In the genomic region with DNA sequence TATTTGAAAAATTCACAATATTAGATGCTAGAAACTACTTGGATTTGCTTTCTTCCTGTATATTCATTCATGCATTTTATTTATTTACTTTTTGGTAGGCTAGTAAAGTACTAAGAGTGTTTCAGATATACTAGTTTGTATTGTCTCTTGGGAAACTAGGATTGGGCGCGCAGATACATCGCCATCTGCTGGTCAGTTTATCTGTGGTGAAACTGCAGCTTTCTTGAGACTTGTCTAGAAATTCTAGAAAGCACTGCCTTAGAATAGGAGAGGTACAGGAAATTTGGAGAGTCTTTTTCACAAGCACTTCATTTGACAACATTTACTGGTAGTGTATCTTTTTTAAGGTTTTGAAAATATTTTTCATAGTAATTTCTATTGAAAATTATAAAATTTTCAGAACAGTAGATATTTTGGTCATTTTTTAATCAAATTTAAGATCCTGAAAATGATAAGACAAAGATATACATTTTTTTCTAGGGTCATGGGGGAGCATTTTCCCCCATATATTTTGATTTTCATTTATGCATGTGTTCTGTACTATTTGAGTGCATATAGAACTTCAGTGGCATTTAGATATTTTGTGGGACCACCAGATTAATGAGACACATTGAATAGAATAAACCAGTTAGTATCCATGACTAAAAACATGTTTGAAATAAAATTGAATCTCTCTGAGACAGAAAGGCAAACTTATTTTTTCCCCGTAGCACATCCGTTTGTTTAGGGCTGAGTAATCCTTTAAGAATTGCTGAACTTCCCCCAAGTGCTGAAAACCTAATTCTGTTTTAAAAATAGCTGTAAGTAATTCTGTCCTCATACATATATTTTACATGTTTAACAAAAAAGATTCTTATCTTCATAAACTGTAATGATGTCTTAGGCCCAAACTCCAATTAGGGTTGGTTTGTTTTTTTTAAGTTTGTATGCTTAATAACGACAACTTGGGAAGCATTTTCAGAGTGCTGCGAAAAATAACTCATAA, we compare ENCODE assay signal across 8 cellular contexts. TPM values are rescaled to one million over a fixed set of nuclear protein-coding genes. Genes with fewer than 3 reads are reported as not detected.
DNase-seq lines count a peak whose midpoint lies in the region; ATAC-seq and TF ChIP-seq lines count a peak whose summit lies in the region.

No MANE protein-coding gene starts in this region.

- 31 to 34% methylated on average over 7 of the region's 7 CpGs for WGBS in aorta, 2 donors

- CTCF ChIA-PET in AG04450 (lab: Charles Lee), result interaction anchor here (0.5 to 3.6 kb wide), 19 partner anchors 10 to 401 kb away, joined by 3 to 11 read pairs (median 4); a partner anchor contains a TSS

- H3K4me3 ChIP-seq in AG04450 (ENCODE audit: low read depth, low read length), result peak overlapping the region; percentile 23
- H3K4me3 ChIP-seq in MG63, result no peak overlapping the region
- H3K4me3 ChIP-seq in aorta (ENCODE audit: low read length in 2 of 2), result no peak overlapping the region

- intact Hi-C loops in aorta (cut with DNase I), result loop anchor here (1.0 to 10.0 kb wide), 6 partner anchors 159 to 401 kb away; a partner anchor contains a TSS

- no peak overlapping the region for H3K27ac ChIP-seq in AG04450 (ENCODE audit: low read depth, low read length)
- no peak overlapping the region for H3K27ac ChIP-seq in aorta (ENCODE audit: low read depth in 1 of 2, low read length in 2 of 2)

- TF ChIP-seq CTCF in AG04450 (IDR thresholded peaks at IDR 0.05; ENCODE audit: low read depth, low read length), result peak; percentile 93

- DNase-seq in AG04450 (ENCODE audit: low read depth, low spot score) (peak; percentile 57), MG63 (peak; percentile 39), RPMI7951 (ENCODE audit: low read depth) (peak; percentile 70), glomerular visceral epithelial cell (ENCODE audit: extremely low spot score) (peak; percentile 71), pons (ENCODE audit: low spot score) (peak; percentile 77), aorta (peak; percentile 59 to 74)
- peak; percentile 44 for DNase-seq in activated naive CD4-positive, alpha-beta T cell treated with Interleukin-2 at 50 U/mL for 16 hours

- no peaks in the 10 kb centered on the region for H3K9me3 ChIP-seq in AG04450 (ENCODE audit: control insufficient read depth, insufficient read depth, low read length)
- H3K9me3 ChIP-seq in MG63, result no peaks in the 10 kb centered on the region
- H3K9me3 ChIP-seq in aorta (ENCODE audit: control insufficient read depth, low read length), result no peaks in the 10 kb centered on the region

- no peaks in the 10 kb centered on the region for H3K36me3 ChIP-seq in MG63
- no peaks in the 10 kb centered on the region for H3K36me3 ChIP-seq in aorta (ENCODE audit: control insufficient read depth in 1 of 2, insufficient read depth in 2 of 2, low read length in 1 of 2)

- POLR2A ChIA-PET in AG04450 (lab: Yijun Ruan, JAX), result no interaction called here

- H3K27me3 ChIP-seq in AG04450 (ENCODE audit: control insufficient read depth, insufficient read depth, low read length), result no peaks in the 10 kb centered on the region
- H3K27me3 ChIP-seq in MG63, result no peaks in the 10 kb centered on the region
- H3K27me3 ChIP-seq in aorta (ENCODE audit: control insufficient read depth in 1 of 2, insufficient read depth in 2 of 2, low read length in 1 of 2), result no peaks in the 10 kb centered on the region

- no peaks in the 10 kb centered on the region for H3K4me1 ChIP-seq in aorta (ENCODE audit: control insufficient read depth in 1 of 2, insufficient read depth in 2 of 2, low read length in 2 of 2)

- ATAC-seq in GM18867 (IDR thresholded peaks at IDR 0.05; ENCODE audit: unreplicated experiment) (peak; percentile 71), aorta (ENCODE audit: low FRiP score) (peak; percentile 72)

RNA-seq across cellular contexts. Expression of a gene that starts 44.5 kb away (rescaled TPM):
- 43.8 and 57.3 TPM in 2 replicates for polyA plus RNA-seq in AG04450 (2011; rRNA removed)
- polyA minus RNA-seq in AG04450 (2011; rRNA and poly(A)+ RNA removed), result 38.5 and 64.4 TPM in 2 replicates
- 4.2 and 11.4 TPM in 2 replicates for total RNA-seq in MG63 (2014; rRNA removed; shearing (Covaris generic); ENCODE audit: low replicate concordance)
- total RNA-seq in RPMI7951 (2014; rRNA removed; shearing (Covaris generic)), result 26.9 and 28.3 TPM in 2 replicates
- 10 to 100 TPM; 17.2 to 41.3 TPM for total RNA-seq in aorta
- polyA plus RNA-seq in aorta, result 10 to 100 TPM in 1 of 2 donors, 1 to 10 TPM in 1; 8.5 to 15.4 TPM

RNA-seq across cellular contexts. Expression of a gene that starts 44.7 kb away (rescaled TPM):
- polyA plus RNA-seq in AG04450 (2011; rRNA removed) (9.4 and 12.9 TPM in 2 replicates), aorta (1 to 10 TPM; 1.6 to 4.0 TPM)
- polyA minus RNA-seq in AG04450 (2011; rRNA and poly(A)+ RNA removed), result 6.0 and 9.9 TPM in 2 replicates
- total RNA-seq in MG63 (2014; rRNA removed; shearing (Covaris generic); ENCODE audit: low replicate concordance), result 13.3 and 22.5 TPM in 2 replicates
- total RNA-seq in RPMI7951 (2014; rRNA removed; shearing (Covaris generic)), result 9.9 and 12.9 TPM in 2 replicates
- 10 to 100 TPM in 1 of 2 donors, 1 to 10 TPM in 1; 8.8 to 12.3 TPM for total RNA-seq in aorta
